In the genomic region with DNA sequence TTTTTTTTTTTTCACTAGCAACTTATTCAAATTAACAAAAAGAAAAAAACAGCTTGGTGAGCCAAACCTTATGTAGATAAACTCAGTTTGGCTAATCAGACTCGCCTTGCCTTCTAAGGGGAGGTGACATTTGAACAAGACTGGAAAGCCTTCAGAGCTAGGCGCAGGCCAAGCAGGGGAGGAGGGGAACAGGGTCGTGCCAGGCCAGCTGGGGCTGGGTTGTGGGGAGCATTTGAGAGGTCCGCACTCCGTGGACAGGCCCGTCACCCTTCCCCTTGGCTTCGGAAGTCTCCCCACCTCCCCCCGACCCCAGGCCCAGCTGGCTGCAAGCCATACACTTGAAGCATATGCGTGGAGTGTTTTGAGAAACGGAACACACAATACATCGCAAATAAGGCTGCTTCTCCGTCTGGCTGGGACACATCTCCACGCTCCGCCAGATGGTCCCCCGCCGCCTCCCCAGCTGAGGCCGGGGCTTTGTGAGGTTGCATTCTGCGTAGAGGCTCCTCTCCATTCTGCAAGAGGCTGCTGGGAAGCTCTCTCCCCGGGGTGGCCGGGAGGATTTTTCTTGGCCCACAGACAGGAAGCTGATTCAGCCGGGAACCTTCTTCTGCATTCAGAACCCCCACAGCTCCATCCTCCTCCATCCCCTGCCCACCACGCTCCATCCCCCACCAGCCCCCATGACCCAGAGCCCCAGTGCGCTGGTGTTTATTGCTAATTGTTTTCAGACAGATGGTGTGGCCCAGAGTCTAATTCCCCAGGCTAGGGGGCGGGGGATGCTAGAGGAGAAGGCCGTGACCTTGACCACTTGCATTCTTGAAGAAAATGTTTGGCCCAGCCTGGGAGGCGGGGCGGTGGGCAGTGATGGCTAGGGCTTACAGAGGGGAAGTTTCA, we compare ENCODE assay signal across 9 cellular contexts.
A peak's percentile ranks its signal among the peaks of the same experiment; 100 is the strongest.
DNase-seq lines count a peak whose midpoint lies in the region; ATAC-seq, FAIRE-seq and TF ChIP-seq lines count a peak whose summit lies in the region.
"Had no signal": no experiment of that assay in that cellular context is flagged by ENCODE, and none has a peak within 500 bp of the region (broad histone marks: within the 10 kb centered on the region; RNA-seq: fewer than 3 reads in every experiment).

No MANE protein-coding gene starts in this region.

- H3K36me3 Mint-ChIP-seq in glutamatergic neuron (ENCODE audit: unreplicated experiment): no peaks in the 10 kb centered on the region
- H3K36me3 Mint-ChIP-seq in activated T-cell treated with anti-CD3 and anti-CD28 coated beads, Interleukin-2, amount 50 U/mL, for 24 hours (ENCODE audit: low read depth): no peaks in the 10 kb centered on the region

- H3K4me1 Mint-ChIP-seq in glutamatergic neuron (ENCODE audit: low read depth, unreplicated experiment): peaks cover 37% of the 10 kb centered on the region
- peaks cover 4% of the 10 kb centered on the region for H3K4me1 Mint-ChIP-seq in activated T-cell treated with anti-CD3 and anti-CD28 coated beads, Interleukin-2, amount 50 U/mL, for 24 hours (ENCODE audit: low read depth)

- H3K79me2 ChIP-seq in parathyroid adenoma (no peaks in the 10 kb centered on the region), MM.1S (ENCODE audit: low read length) (no peaks in the 10 kb centered on the region)

- peak; percentile 85 for ATAC-seq in SK-N-SH treated with all-trans-retinoic acid at 6 μM for 48 hours

- H3K27me3 Mint-ChIP-seq in glutamatergic neuron (ENCODE audit: unreplicated experiment): peaks cover 25% of the 10 kb centered on the region
- peaks cover 12% of the 10 kb centered on the region for H3K27me3 Mint-ChIP-seq in activated T-cell treated with anti-CD3 and anti-CD28 coated beads, Interleukin-2, amount 50 U/mL, for 24 hours

- H3K9me2 ChIP-seq in MM.1S (replicated peaks; ENCODE audit: insufficient read depth, low read length): no peaks in the 10 kb centered on the region

- H3K27me3 ChIP-seq in parathyroid adenoma (ENCODE audit: control insufficient read depth, insufficient read depth, low read length): no peaks in the 10 kb centered on the region
- H3K27me3 ChIP-seq in MM.1S (replicated peaks; ENCODE audit: insufficient read depth, low read length): no peaks in the 10 kb centered on the region

- H4K20me1 ChIP-seq in MM.1S (ENCODE audit: insufficient read depth, low read length): no peaks in the 10 kb centered on the region

- H3K9ac ChIP-seq in parathyroid adenoma: no peak overlapping the region
- H3K9ac ChIP-seq in MM.1S (ENCODE audit: low read length): no peak overlapping the region

- peak overlapping the region; percentile 61 for H2AFZ ChIP-seq in parathyroid adenoma
- no peak overlapping the region for H2AFZ ChIP-seq in MM.1S (ENCODE audit: low read length)

- H3K27ac ChIP-seq in parathyroid adenoma: peak overlapping the region; percentile 51
- no peak overlapping the region for H3K27ac ChIP-seq in MM.1S (ENCODE audit: low read length)

- H3K27ac Mint-ChIP-seq in glutamatergic neuron (ENCODE audit: unreplicated experiment): peak overlapping the region; percentile 93
- no peak overlapping the region for H3K27ac Mint-ChIP-seq in activated T-cell treated with anti-CD3 and anti-CD28 coated beads, Interleukin-2, amount 50 U/mL, for 24 hours

- H3K9me3 ChIP-seq in parathyroid adenoma (ENCODE audit: control insufficient read depth, low read length) (no peaks in the 10 kb centered on the region), MM.1S (replicated peaks; ENCODE audit: insufficient read depth, low read length) (no peaks in the 10 kb centered on the region)

- peaks cover 6% of the 10 kb centered on the region for H3K4me1 ChIP-seq in parathyroid adenoma
- no peaks in the 10 kb centered on the region for H3K4me1 ChIP-seq in MM.1S (ENCODE audit: low read length)

- TF ChIP-seq CTCF in glutamatergic neuron (IDR thresholded peaks at IDR 0.05; ENCODE audit: partially characterized antibody, unreplicated experiment): no peak
- TF ChIP-seq CTCF in parathyroid adenoma (IDR thresholded peaks at IDR 0.05): no peak
- no peak for TF ChIP-seq CTCF in MM.1S (IDR thresholded peaks at IDR 0.05; ENCODE audit: low read length)

- H3K9me3 Mint-ChIP-seq in glutamatergic neuron (ENCODE audit: unreplicated experiment): peaks cover 29% of the 10 kb centered on the region
- H3K9me3 Mint-ChIP-seq in activated T-cell treated with anti-CD3 and anti-CD28 coated beads, Interleukin-2, amount 50 U/mL, for 24 hours: no peaks in the 10 kb centered on the region

- H3K4me3 Mint-ChIP-seq in glutamatergic neuron (ENCODE audit: unreplicated experiment): peak overlapping the region; percentile 67
- no peak overlapping the region for H3K4me3 Mint-ChIP-seq in activated T-cell treated with anti-CD3 and anti-CD28 coated beads, Interleukin-2, amount 50 U/mL, for 24 hours

- peak overlapping the region; percentile 50 for H3K4me2 ChIP-seq in parathyroid adenoma (ENCODE audit: low read length)
- H3K4me2 ChIP-seq in MM.1S (ENCODE audit: low read depth, low read length): no peak overlapping the region

- H3K36me3 ChIP-seq in parathyroid adenoma (ENCODE audit: control insufficient read depth, insufficient read depth, low read length) (no peaks in the 10 kb centered on the region), MM.1S (replicated peaks; ENCODE audit: insufficient read depth, low read length) (no peaks in the 10 kb centered on the region)

- DNase-seq in NCI-H1436 (lab: John Stamatoyannopoulos, UW) (peak; percentile 35), NCI-H1436 treated with DMSO at 0.1 percent for 48 hours (lab: John Stamatoyannopoulos, UW) (no peak), glutamatergic neuron (peak; percentile 87), MM.1S (no peak), RCC 7860 (ENCODE audit: low spot score) (no peak)
- DNase-seq in activated T-cell treated with anti-CD3 and anti-CD28 coated beads, Interleukin-2, amount 50 U/mL, for 24 hours: no peak

- FAIRE-seq in RCC 7860 (lab: Jason Lieb, UNC): no peak
- FAIRE-seq: A204.1 had no signal

- H3F3A ChIP-seq in MM.1S (ENCODE audit: insufficient read depth, low read length): no peaks in the 10 kb centered on the region

- H3K4me3 ChIP-seq in parathyroid adenoma (ENCODE audit: low read depth, low read length): peak overlapping the region; percentile 17
- no peak overlapping the region for H3K4me3 ChIP-seq in MM.1S (ENCODE audit: low read length)

TF ChIP-seq in SK-N-SH treated with all-trans-retinoic acid at 6 μM for 48 hours, 23 proteins besides CTCF, POLR2A, EP300 and RAD21:
- TF ChIP-seq RARB (CRISPR knock-in tag; IDR thresholded peaks at IDR 0.05): no peak
- TF ChIP-seq ZNF565 (CRISPR knock-in tag; conservative IDR thresholded peaks at IDR 0.05; ENCODE audit: low read depth): no peak
- 0 out of 2 replicates have a peak, but pooled peaks have one; percentile 12 for TF ChIP-seq ZFP3 (CRISPR knock-in tag; IDR thresholded peaks at IDR 0.05)
- TF ChIP-seq, protein P1, sequence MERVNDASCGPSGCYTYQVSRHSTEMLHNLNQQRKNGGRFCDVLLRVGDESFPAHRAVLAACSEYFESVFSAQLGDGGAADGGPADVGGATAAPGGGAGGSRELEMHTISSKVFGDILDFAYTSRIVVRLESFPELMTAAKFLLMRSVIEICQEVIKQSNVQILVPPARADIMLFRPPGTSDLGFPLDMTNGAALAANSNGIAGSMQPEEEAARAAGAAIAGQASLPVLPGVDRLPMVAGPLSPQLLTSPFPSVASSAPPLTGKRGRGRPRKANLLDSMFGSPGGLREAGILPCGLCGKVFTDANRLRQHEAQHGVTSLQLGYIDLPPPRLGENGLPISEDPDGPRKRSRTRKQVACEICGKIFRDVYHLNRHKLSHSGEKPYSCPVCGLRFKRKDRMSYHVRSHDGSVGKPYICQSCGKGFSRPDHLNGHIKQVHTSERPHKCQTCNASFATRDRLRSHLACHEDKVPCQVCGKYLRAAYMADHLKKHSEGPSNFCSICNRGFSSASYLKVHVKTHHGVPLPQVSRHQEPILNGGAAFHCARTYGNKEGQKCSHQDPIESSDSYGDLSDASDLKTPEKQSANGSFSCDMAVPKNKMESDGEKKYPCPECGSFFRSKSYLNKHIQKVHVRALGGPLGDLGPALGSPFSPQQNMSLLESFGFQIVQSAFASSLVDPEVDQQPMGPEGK (CRISPR knock-in tag; IDR thresholded peaks at IDR 0.05; ENCODE audit: borderline replicate concordance): peak; percentile 60; the same call in 1 of the 2 replicates
- TF ChIP-seq ESRRG (CRISPR knock-in tag; IDR thresholded peaks at IDR 0.05): no peak
- TF ChIP-seq TCF4 (CRISPR knock-in tag; IDR thresholded peaks at IDR 0.05; ENCODE audit: borderline replicate concordance): 0 out of 2 replicates have a peak, but pooled peaks have one; percentile 9
- no peak for TF ChIP-seq GLIS3 (CRISPR knock-in tag; IDR thresholded peaks at IDR 0.05)
- no peak for TF ChIP-seq ARNTL (CRISPR knock-in tag; IDR thresholded peaks at IDR 0.05; ENCODE audit: borderline replicate concordance, low read depth)
- TF ChIP-seq PPARA (CRISPR knock-in tag; IDR thresholded peaks at IDR 0.05; ENCODE audit: borderline replicate concordance): no peak

Comparison
In these comparisons a context has a peak if more than half of its experiments do, and no peak if none do; other contexts are left out.
1. DNase-seq: peak in NCI-H1436 (single experiment) and glutamatergic neuron (single experiment); none in NCI-H1436 treated with DMSO at 0.1 percent for 48 hours (single experiment), activated T-cell treated with anti-CD3 and anti-CD28 coated beads, Interleukin-2, amount 50 U/mL, for 24 hours (single experiment), MM.1S (single experiment) and RCC 7860 (single experiment).